In genomic region chr21:44300262-44300959, GRCh38 we compare ENCODE assay signal across 8 cellular contexts. TPM values are rescaled to one million over a fixed set of nuclear protein-coding genes. Genes with fewer than 3 reads are reported as not detected.
DNase-seq lines count a peak whose midpoint lies in the region; ATAC-seq and TF ChIP-seq lines count a peak whose summit lies in the region.

No MANE protein-coding gene starts in this region.

- peak overlapping the region; percentile 70 to 75 for H3K4me3 ChIP-seq in foreskin fibroblast (ENCODE audit: low read depth in 1 of 2, low read length in 2 of 2)
- H3K4me3 ChIP-seq in thymus (ENCODE audit: low read length), result peak overlapping the region; percentile 96

- peaks cover 13% of the 10 kb centered on the region for H3K4me1 ChIP-seq in thymus (ENCODE audit: control insufficient read depth, insufficient read depth, low read length)

- no peaks in the 10 kb centered on the region for H3K36me3 Mint-ChIP-seq in neural crest cell (ENCODE audit: low read depth)

- H3K27ac ChIP-seq in thymus (ENCODE audit: low read depth), result peak overlapping the region; percentile 77

- H3K4me3 Mint-ChIP-seq in neural crest cell, result peak overlapping the region; percentile 83

- H3K27ac Mint-ChIP-seq in neural crest cell (ENCODE audit: unreplicated experiment), result peak overlapping the region; percentile 89

- ATAC-seq in GM18861 (IDR thresholded peaks at IDR 0.05; ENCODE audit: unreplicated experiment), result peak; percentile 14
- peak; percentile 20 for ATAC-seq in HG03342 (IDR thresholded peaks at IDR 0.05; ENCODE audit: unreplicated experiment)

- peaks cover 31% of the 10 kb centered on the region for H3K4me1 Mint-ChIP-seq in neural crest cell

- H3K27me3 ChIP-seq in thymus (ENCODE audit: control insufficient read depth, insufficient read depth), result no peaks in the 10 kb centered on the region

- H3K27me3 Mint-ChIP-seq in neural crest cell (ENCODE audit: low read depth), result peaks cover 12% of the 10 kb centered on the region

- H3K9me3 Mint-ChIP-seq in neural crest cell, result no peaks in the 10 kb centered on the region

- no peaks in the 10 kb centered on the region for H3K9me3 ChIP-seq in thymus (ENCODE audit: control insufficient read depth)

- DNase-seq in A172 (ENCODE audit: low spot score) (peak; percentile 30), RKO (ENCODE audit: low spot score) (peak; percentile 57), activated gamma-delta T cell (lab: John Stamatoyannopoulos, UW) (peak; percentile 46), foreskin fibroblast (peak; percentile 50 to 83), neural crest cell (ENCODE audit: low read depth, low spot score) (peak; percentile 33)

- no peaks in the 10 kb centered on the region for H3K36me3 ChIP-seq in thymus (ENCODE audit: control insufficient read depth, insufficient read depth)

- no peak for TF ChIP-seq CTCF in foreskin fibroblast (IDR thresholded peaks at IDR 0.05; ENCODE audit: low read depth, low read length)
- no peak for TF ChIP-seq CTCF in neural crest cell (conservative IDR thresholded peaks at IDR 0.05)

- 5% methylated on average over 67 of the region's 67 CpGs for WGBS in thymus

RNA-seq across cellular contexts. Expression of gene PFKL, which starts 0.6 kb away (rescaled TPM):
- 114 and 115 TPM in 2 replicates for total RNA-seq in A172 (2014; rRNA removed; shearing (Covaris generic))
- total RNA-seq in neural crest cell, result 94.7 and 96.1 TPM in 2 replicates
- polyA plus RNA-seq in thymus, result 82.7 TPM

RNA-seq across cellular contexts. Expression of gene AIRE, which starts 14.7 kb away (rescaled TPM):
- not detected in 2 replicates for total RNA-seq in A172 (2014; rRNA removed; shearing (Covaris generic))
- total RNA-seq in neural crest cell, result not detected in 2 replicates
- polyA plus RNA-seq in thymus, result 52.2 TPM

RNA-seq across cellular contexts. Expression of gene DNMT3L, which starts 38.7 kb away (rescaled TPM):
- not detected in 2 replicates for total RNA-seq in A172 (2014; rRNA removed; shearing (Covaris generic))
- not detected in 2 replicates for total RNA-seq in neural crest cell
- polyA plus RNA-seq in thymus, result 0.80 TPM

RNA-seq across cellular contexts. Expression of gene CFAP410, which starts 38.8 kb away (rescaled TPM):
- 26.3 and 27.8 TPM in 2 replicates for total RNA-seq in A172 (2014; rRNA removed; shearing (Covaris generic))
- total RNA-seq in neural crest cell, result 23.9 and 24.6 TPM in 2 replicates
- 62.5 TPM for polyA plus RNA-seq in thymus

RNA-seq across cellular contexts. Expression of gene TRPM2, which starts 53.0 kb away (rescaled TPM):
- 0.98 and 1.9 TPM in 2 replicates for total RNA-seq in A172 (2014; rRNA removed; shearing (Covaris generic))
- total RNA-seq in neural crest cell, result not detected in 2 replicates
- 9.4 TPM for polyA plus RNA-seq in thymus

Comparison
In these comparisons a context has a peak if more than half of its experiments do, and no peak if none do; other contexts are left out.
1. Peak in every context shown above with its lines: DNase-seq, ATAC-seq, H3K4me3 ChIP-seq and H3K27ac ChIP-seq.